8 cellular contexts compared by ENCODE assay signal in genomic region chr7:66592597-66593146, GRCh38. TPM values are rescaled to one million over a fixed set of nuclear protein-coding genes. Genes with fewer than 3 reads are reported as not detected.
DNase-seq lines count a peak whose midpoint lies in the region; ATAC-seq and TF ChIP-seq lines count a peak whose summit lies in the region.
"Not testable (repeated sequence)": the region's sequence is repeated elsewhere in the genome, so short reads cannot be mapped to it uniquely, and the experiment has no call there.

No MANE protein-coding gene starts in this region.

- H3K9me3 ChIP-seq in transverse colon: not testable (repeated sequence)

- peak; percentile 16 for ATAC-seq in GM18511 (IDR thresholded peaks at IDR 0.05; ENCODE audit: unreplicated experiment)
- ATAC-seq in activated CD8-positive, alpha-beta T cell treated with anti-CD3 and anti-CD28 coated beads, Interleukin-2, amount 10 ng/mL, durations not matched to agents 7 days and 5 days: peak; percentile 28

- intact Hi-C loops in transverse colon (cut with DNase I; ENCODE audit: low total_unique reads): not testable (repeated sequence)

- H3K36me3 ChIP-seq in transverse colon: not testable (repeated sequence)

- WGBS in transverse colon (ENCODE audit: low coverage in 1 of 2), 2 donors: 19 to 27% methylated on average over 3 to 4 of the region's 4 CpGs

- peaks cover 11% of the 10 kb centered on the region for H3K36me3 Mint-ChIP-seq in activated CD8-positive, alpha-beta T cell treated with anti-CD3 and anti-CD28 coated beads, Interleukin-2, amount 10 ng/mL, durations not matched to agents 7 days and 5 days (ENCODE audit: low read depth)
- not testable (repeated sequence) for H3K36me3 Mint-ChIP-seq in osteocyte (ENCODE audit: unreplicated experiment)

- not testable (repeated sequence) for TF ChIP-seq POLR2A in transverse colon (IDR thresholded peaks at IDR 0.05)

- in situ Hi-C loops in transverse colon (cut with MboI; ENCODE audit: low pct_ligation_motif_present in 1 of 4, low pct_unique_long_range_greater_than_20kb in 1 of 4, low sequenced_read_pairs in 3 of 4): not testable (repeated sequence)

- not testable (repeated sequence) for H3K27me3 Mint-ChIP-seq in activated CD8-positive, alpha-beta T cell treated with anti-CD3 and anti-CD28 coated beads, Interleukin-2, amount 10 ng/mL, durations not matched to agents 7 days and 5 days (ENCODE audit: low read depth); osteocyte (ENCODE audit: unreplicated experiment)

- H3K4me1 Mint-ChIP-seq in activated CD8-positive, alpha-beta T cell treated with anti-CD3 and anti-CD28 coated beads, Interleukin-2, amount 10 ng/mL, durations not matched to agents 7 days and 5 days (ENCODE audit: low read depth): peaks cover 42% of the 10 kb centered on the region
- H3K4me1 Mint-ChIP-seq in osteocyte (ENCODE audit: unreplicated experiment): peaks cover 36% of the 10 kb centered on the region

- POLR2A ChIA-PET in activated CD8-positive, alpha-beta T cell treated with anti-CD3 and anti-CD28 coated beads, Interleukin-2, amount 10 ng/mL, durations not matched to agents 7 days and 5 days (lab: Charles Lee): not testable (repeated sequence)

- H3K9me3 Mint-ChIP-seq in activated CD8-positive, alpha-beta T cell treated with anti-CD3 and anti-CD28 coated beads, Interleukin-2, amount 10 ng/mL, durations not matched to agents 7 days and 5 days (ENCODE audit: insufficient read depth); osteocyte (ENCODE audit: unreplicated experiment): not testable (repeated sequence)

- not testable (repeated sequence) for TF ChIP-seq EP300 in transverse colon (IDR thresholded peaks at IDR 0.05; ENCODE audit: low read depth)

- H3K4me3 Mint-ChIP-seq in activated CD8-positive, alpha-beta T cell treated with anti-CD3 and anti-CD28 coated beads, Interleukin-2, amount 10 ng/mL, durations not matched to agents 7 days and 5 days: peak overlapping the region; percentile 90
- H3K4me3 Mint-ChIP-seq in osteocyte (ENCODE audit: unreplicated experiment): peak overlapping the region; percentile 91

- not testable (repeated sequence) for DNase-seq in HFF-Myc (ENCODE audit: extremely low read depth, low read depth); LNCaP clone FGC (ENCODE audit: low read depth); activated CD8-positive, alpha-beta T cell treated with anti-CD3 and anti-CD28 coated beads, Interleukin-2, amount 10 ng/mL, durations not matched to agents 7 days and 5 days; coronary artery (ENCODE audit: low spot score); osteocyte (ENCODE audit: extremely low spot score, unreplicated experiment); transverse colon
- peak; percentile 13 for DNase-seq in iPS-NIHi7 (ENCODE audit: extremely low spot score)

- CTCF ChIA-PET in activated CD8-positive, alpha-beta T cell treated with anti-CD3 and anti-CD28 coated beads, Interleukin-2, amount 10 ng/mL, durations not matched to agents 7 days and 5 days (lab: Charles Lee): not testable (repeated sequence)

- not testable (repeated sequence) for H3K27me3 ChIP-seq in transverse colon

- H3K4me1 ChIP-seq in transverse colon: peaks cover 18 to 43% (median 25%) of the 10 kb centered on the region in 4 donors

- H3K27ac ChIP-seq in coronary artery (peak overlapping the region; percentile 90 to 99), transverse colon (peak overlapping the region; percentile 94 to 98 (median 96))

- not testable (repeated sequence) for TF ChIP-seq CTCF in HFF-Myc (IDR thresholded peaks at IDR 0.05; ENCODE audit: low read depth, low read length, missing control alignments); LNCaP clone FGC (IDR thresholded peaks at IDR 0.05; ENCODE audit: control insufficient read depth, extremely low read depth, insufficient read depth); coronary artery (IDR thresholded peaks at IDR 0.05); osteocyte (IDR thresholded peaks at IDR 0.05); transverse colon (IDR thresholded peaks at IDR 0.05)

- H3K27ac Mint-ChIP-seq in activated CD8-positive, alpha-beta T cell treated with anti-CD3 and anti-CD28 coated beads, Interleukin-2, amount 10 ng/mL, durations not matched to agents 7 days and 5 days: peak overlapping the region; percentile 94
- H3K27ac Mint-ChIP-seq in osteocyte (ENCODE audit: unreplicated experiment): peak overlapping the region; percentile 97

- peak overlapping the region; percentile 97 for H3K4me3 ChIP-seq in HFF-Myc (replicated peaks; ENCODE audit: low read depth, low read length)
- H3K4me3 ChIP-seq in LNCaP clone FGC (ENCODE audit: low read depth, low read length): peak overlapping the region; percentile 73
- peak overlapping the region; percentile 99 for H3K4me3 ChIP-seq in coronary artery
- H3K4me3 ChIP-seq in transverse colon: peak overlapping the region in 3 of 4 donors; percentile 86 to 93 (median 88)

RNA-seq across cellular contexts. Expression of gene KCTD7, which starts 36.0 kb away (rescaled TPM):
- 10 to 100 TPM; 31.1 to 32.6 TPM for total RNA-seq in activated CD8-positive, alpha-beta T cell treated with anti-CD3 and anti-CD28 coated beads, Interleukin-2, amount 10 ng/mL, durations not matched to agents 7 days and 5 days
- 16.5 and 17.2 TPM in 2 replicates for total RNA-seq in osteocyte
- total RNA-seq in transverse colon: 10 to 100 TPM in 3 of 4 donors, 1 to 10 TPM in 1; 5.2 to 22.8 (median 14.0) TPM
